Comparison of ENCODE assay signal across 8 cellular contexts in genomic region chr1:20717452-20718342, GRCh38.
DNase-seq lines count a peak whose midpoint lies in the region; ATAC-seq lines count a peak whose summit lies in the region.

Gene KIF17 (minus strand): TSS chr1:20718007. CDS start chr1:20717706, 301 bp downstream.

- no peaks in the 10 kb centered on the region for H3K9me3 Mint-ChIP-seq in effector memory CD8-positive, alpha-beta T cell
- no peaks in the 10 kb centered on the region for H3K9me3 Mint-ChIP-seq in memory B cell

- H3K4me1 Mint-ChIP-seq in effector memory CD8-positive, alpha-beta T cell (ENCODE audit: low read depth in 2 of 2): peaks cover 9 to 13% of the 10 kb centered on the region in 2 donors
- H3K4me1 Mint-ChIP-seq in memory B cell: peaks cover 5% of the 10 kb centered on the region

- ATAC-seq in effector memory CD8-positive, alpha-beta T cell (replicated peaks): peak; percentile 80
- ATAC-seq in memory B cell (ENCODE audit: low read depth) (peak; percentile 90), GM21723 (IDR thresholded peaks at IDR 0.05; ENCODE audit: unreplicated experiment) (no peak)

- peak within 1 kb of the TSS; percentile 73 to 76 for H3K4me3 Mint-ChIP-seq in effector memory CD8-positive, alpha-beta T cell
- H3K4me3 Mint-ChIP-seq in memory B cell: peak within 1 kb of the TSS; percentile 67

- H3K36me3 Mint-ChIP-seq in effector memory CD8-positive, alpha-beta T cell (ENCODE audit: insufficient read depth): peaks cover 8% of the 10 kb centered on the region
- no peaks in the 10 kb centered on the region for H3K36me3 Mint-ChIP-seq in memory B cell

- peak within 1 kb of the TSS; percentile 55 to 60 for H3K27ac Mint-ChIP-seq in effector memory CD8-positive, alpha-beta T cell
- H3K27ac Mint-ChIP-seq in memory B cell: peak within 1 kb of the TSS; percentile 15

- DNase-seq in DMS 273 (lab: John Stamatoyannopoulos, UW; ENCODE audit: unreplicated experiment) (peak; percentile 87), DMS 273 treated with DMSO at 0.1 percent for 48 hours (lab: John Stamatoyannopoulos, UW) (no peak), NCI-H2227 (lab: John Stamatoyannopoulos, UW; ENCODE audit: unreplicated experiment) (peak; percentile 89), memory B cell (ENCODE audit: low spot score in 2 of 2) (peak; percentile 73 to 78)
- DNase-seq in activated CD8-positive, alpha-beta memory T cell treated with anti-CD3 and anti-CD28 coated beads for 1 hour (ENCODE audit: extremely low read depth in 1 of 2, low read depth in 1 of 2): peak; percentile 18 to 47
- peak; percentile 49 to 62 (median 58) for DNase-seq in effector memory CD8-positive, alpha-beta T cell
- DNase-seq in stimulated activated CD8-positive, alpha-beta memory T cell treated with anti-CD3 and anti-CD28 coated beads, Interleukin-2, amount 100 ng/mL, for 48 hours (ENCODE audit: low read depth in 2 of 2): peak; percentile 36 to 46

- H3K27me3 Mint-ChIP-seq in effector memory CD8-positive, alpha-beta T cell: peaks cover 20 to 35% of the 10 kb centered on the region in 2 donors
- peaks cover 13% of the 10 kb centered on the region for H3K27me3 Mint-ChIP-seq in memory B cell
